9 cellular contexts compared by ENCODE assay signal in the genomic region with DNA sequence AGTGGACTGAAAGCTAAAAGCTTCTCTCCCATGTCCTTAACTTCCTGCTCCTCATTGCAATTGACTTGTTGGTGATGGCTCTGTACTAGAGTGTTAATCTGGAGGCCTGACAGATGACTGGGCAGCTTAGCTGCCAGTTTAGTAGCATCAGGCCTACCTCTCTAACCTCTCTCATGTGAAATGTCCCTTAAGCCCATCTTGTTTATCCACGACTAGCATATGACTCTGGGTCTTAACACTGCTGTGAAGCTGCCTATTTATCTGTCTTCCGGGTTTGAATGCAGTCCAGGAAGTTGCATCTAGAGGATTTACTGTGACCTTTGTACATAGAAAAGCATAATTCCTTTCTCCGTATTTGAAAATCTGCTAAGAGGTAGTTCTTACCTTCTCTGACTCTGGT.
DNase-seq lines count a peak whose midpoint lies in the region; ATAC-seq and TF ChIP-seq lines count a peak whose summit lies in the region.
"Had no signal": no experiment of that assay in that cellular context is flagged by ENCODE, and none has a peak within 500 bp of the region (broad histone marks: within the 10 kb centered on the region; RNA-seq: fewer than 3 reads in every experiment).

No MANE protein-coding gene starts in this region.

- H3K27me3 Mint-ChIP-seq in CD4-positive, alpha-beta T cell = no peaks in the 10 kb centered on the region

- H3K27ac ChIP-seq in CD4-positive, alpha-beta T cell (ENCODE audit: low read depth, low read length) = no peak overlapping the region
- peak overlapping the region; percentile 58 for H3K27ac ChIP-seq in colonic mucosa

- peaks cover 12% of the 10 kb centered on the region for H3K4me1 ChIP-seq in colonic mucosa

- POLR2A ChIA-PET in CD4-positive, alpha-beta T cell (lab: Charles Lee) = no interaction called here

- H3K4me3 ChIP-seq in MG63 (no peak overlapping the region), colonic mucosa (no peak overlapping the region)

- H3K36me3 ChIP-seq in MG63 = peaks cover 19% of the 10 kb centered on the region
- H3K36me3 ChIP-seq in colonic mucosa = no peaks in the 10 kb centered on the region

- ATAC-seq in CD4-positive, alpha-beta T cell (ENCODE audit: poor library complexity) = no peak
- ATAC-seq in GM19395 (IDR thresholded peaks at IDR 0.05; ENCODE audit: unreplicated experiment) (no peak), HG03442 (IDR thresholded peaks at IDR 0.05; ENCODE audit: unreplicated experiment) (no peak)

- CTCF ChIA-PET in CD4-positive, alpha-beta T cell (lab: Charles Lee) = interaction anchor here (3.3 kb wide), 1 partner anchor 11 kb away, joined by 23 read pairs; no protein-coding TSS in a partner anchor

- H3K9me3 Mint-ChIP-seq in CD4-positive, alpha-beta T cell = no peaks in the 10 kb centered on the region

- no peak for DNase-seq in CD4-positive, alpha-beta T cell
- peak; percentile 39 for DNase-seq in MG63
- DNase-seq in colonic mucosa = peak; percentile 43
- peak; percentile 16 for DNase-seq in myocyte (ENCODE audit: low read depth)
- DNase-seq in SIG-M5 treated with dmso at 0.1 percent for 504 hours (lab: John Stamatoyannopoulos, UW; ENCODE audit: unreplicated experiment) = no peak
- DNase-seq in SKM-1 treated with dmso at 0.1 percent for 144 hours (lab: John Stamatoyannopoulos, UW; ENCODE audit: unreplicated experiment) = no peak
- DNase-seq: SIG-M5 had no signal

- intact Hi-C loops in CD4-positive, alpha-beta T cell (cut with DNase I, micrococcal nuclease) = no loop called here
- intact Hi-C loops in colonic mucosa (cut with DNase I) = no loop called here

- TF ChIP-seq CTCF in CD4-positive, alpha-beta T cell (IDR thresholded peaks at IDR 0.05) = no peak
- no peak for TF ChIP-seq CTCF in colonic mucosa (IDR thresholded peaks at IDR 0.05)

- H3K4me3 Mint-ChIP-seq in CD4-positive, alpha-beta T cell = no peak overlapping the region

- H3K4me1 Mint-ChIP-seq in CD4-positive, alpha-beta T cell (ENCODE audit: low read depth) = peaks cover 4% of the 10 kb centered on the region

- H3K9me3 ChIP-seq in CD4-positive, alpha-beta T cell (ENCODE audit: control insufficient read depth, low read length) = no peaks in the 10 kb centered on the region
- H3K9me3 ChIP-seq in MG63 = no peaks in the 10 kb centered on the region
- no peaks in the 10 kb centered on the region for H3K9me3 ChIP-seq in colonic mucosa

- H3K27me3 ChIP-seq in CD4-positive, alpha-beta T cell (ENCODE audit: control insufficient read depth, insufficient read depth, low read length) = no peaks in the 10 kb centered on the region
- H3K27me3 ChIP-seq in MG63 = no peaks in the 10 kb centered on the region
- no peaks in the 10 kb centered on the region for H3K27me3 ChIP-seq in colonic mucosa

- peak overlapping the region; percentile 64 for H3K27ac Mint-ChIP-seq in CD4-positive, alpha-beta T cell

- H3K36me3 Mint-ChIP-seq in CD4-positive, alpha-beta T cell (ENCODE audit: low read depth) = peaks cover 76% of the 10 kb centered on the region

- peak overlapping the region in 1 of 2 donors; percentile 58 for H3K9ac ChIP-seq in colonic mucosa (ENCODE audit: low read depth in 2 of 2, low read length in 2 of 2)

Comparison
In these comparisons a context has a peak if more than half of its experiments do, and no peak if none do; other contexts are left out.
1. DNase-seq: peak in MG63 (single experiment), colonic mucosa (single experiment) and myocyte (single experiment); none in CD4-positive, alpha-beta T cell (0 of 10), SIG-M5 treated with dmso at 0.1 percent for 504 hours (single experiment) and SKM-1 treated with dmso at 0.1 percent for 144 hours (single experiment).